In the genomic region with DNA sequence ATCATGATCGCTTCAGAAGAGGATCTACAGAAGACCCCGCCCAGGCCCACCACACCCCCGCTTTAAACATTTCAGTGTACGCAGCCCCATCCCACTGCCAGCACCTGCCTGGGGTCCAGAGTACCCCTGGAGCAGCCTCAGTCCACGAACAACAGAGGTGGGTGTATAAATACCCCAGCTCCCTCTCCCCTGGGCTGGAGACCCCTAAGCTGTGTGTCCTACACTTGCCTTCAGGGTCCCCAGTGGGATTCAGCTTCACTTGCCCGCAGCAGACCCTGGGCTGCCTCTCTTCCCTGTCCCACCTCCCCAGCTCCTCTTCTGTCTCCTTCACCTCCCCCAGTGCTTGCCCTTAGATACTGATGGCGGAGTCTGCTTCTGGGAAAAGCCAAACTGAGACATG, we compare ENCODE assay signal across 8 cellular contexts.
"Had no signal": no experiment of that assay in that cellular context is flagged by ENCODE, and none has a peak within 500 bp of the region (broad histone marks: within the 10 kb centered on the region; RNA-seq: fewer than 3 reads in every experiment).

No MANE protein-coding gene starts in this region.

- H3K4me3 ChIP-seq: GM23248, GM23338, HAP-1 had no signal

- H3K27ac ChIP-seq: GM23248 had no signal

- H3K9me3 ChIP-seq: HAP-1 had no signal

- H3K9ac ChIP-seq: GM23248 had no signal

- H3K4me1 ChIP-seq: HAP-1 had no signal

- H3K36me3 ChIP-seq: HAP-1 had no signal

- H3K4me2 ChIP-seq: GM23338 had no signal

- ATAC-seq: GM23338 had no signal

- H2AFZ ChIP-seq: GM23248, GM23338 had no signal

- DNase-seq: GM23248, GOT3, H7, H9, HCEC 1CT, HFFc6 had no signal
